12 cellular contexts compared by ENCODE assay signal in genomic region chr7:2982831-2983230, GRCh38.
DNase-seq lines count a peak whose midpoint lies in the region; ATAC-seq, FAIRE-seq and TF ChIP-seq lines count a peak whose summit lies in the region.
"Had no signal": no experiment of that assay in that cellular context is flagged by ENCODE, and none has a peak within 500 bp of the region (broad histone marks: within the 10 kb centered on the region; RNA-seq: fewer than 3 reads in every experiment).

No MANE protein-coding gene starts in this region.

- H3K27ac ChIP-seq in BLaER1 treated with 17β-estradiol and CSF1 and Interleukin-3, amounts not matched to agents 10 nM and 100 nM, result no peak overlapping the region
- H3K27ac ChIP-seq: A549 had no signal

- H3K4me1 ChIP-seq in BLaER1 treated with 17β-estradiol and CSF1 and Interleukin-3, amounts not matched to agents 10 nM and 100 nM, result peaks cover 31 to 54% (median 47%) of the 10 kb centered on the region in 10 experiments
- H3K4me1 ChIP-seq: A549 had no signal

- H3K36me3 ChIP-seq in BLaER1 treated with 17β-estradiol and CSF1 and Interleukin-3, amounts not matched to agents 10 nM and 100 nM, result peaks cover 0 to 11% (median 4%) of the 10 kb centered on the region in 11 experiments; a peak in 5 of 22 replicates

- peak overlapping the region; percentile 83 for H3K27ac Mint-ChIP-seq in activated CD4-positive, alpha-beta T cell treated with anti-CD3 and anti-CD28 coated beads, Interleukin-2, amount 10 ng/mL, durations not matched to agents 24 days and 14 days

- no peaks in the 10 kb centered on the region for H3K9me3 Mint-ChIP-seq in activated CD4-positive, alpha-beta T cell treated with anti-CD3 and anti-CD28 coated beads, Interleukin-2, amount 10 ng/mL, durations not matched to agents 24 days and 14 days

- H3K9ac ChIP-seq in BLaER1 treated with 17β-estradiol and CSF1 and Interleukin-3, amounts not matched to agents 10 nM and 100 nM, result no peak overlapping the region

- no peak for FAIRE-seq in D721Med (lab: Jason Lieb, UNC)
- FAIRE-seq: A549 had no signal

- no peak for TF ChIP-seq CTCF in D721Med (IDR thresholded peaks at IDR 0.05; ENCODE audit: insufficient read depth, missing control alignments)

- intact Hi-C loops in activated CD4-positive, alpha-beta T cell treated with anti-CD3 and anti-CD28 coated beads, Interleukin-2, amount 10 ng/mL, durations not matched to agents 24 days and 14 days (cut with micrococcal nuclease), result no loop called here

- ATAC-seq in HG03460 (IDR thresholded peaks at IDR 0.05; ENCODE audit: unreplicated experiment), result no peak
- ATAC-seq: A549 had no signal

- H3K27me3 Mint-ChIP-seq in activated CD4-positive, alpha-beta T cell treated with anti-CD3 and anti-CD28 coated beads, Interleukin-2, amount 10 ng/mL, durations not matched to agents 24 days and 14 days, result no peaks in the 10 kb centered on the region

- peaks cover 73% of the 10 kb centered on the region for H3K4me1 Mint-ChIP-seq in activated CD4-positive, alpha-beta T cell treated with anti-CD3 and anti-CD28 coated beads, Interleukin-2, amount 10 ng/mL, durations not matched to agents 24 days and 14 days

- peaks cover 5 to 15% (median 10%) of the 10 kb centered on the region in 11 experiments; a peak in 19 of 22 replicates for H3K9me3 ChIP-seq in BLaER1 treated with 17β-estradiol and CSF1 and Interleukin-3, amounts not matched to agents 10 nM and 100 nM (replicated peaks in 1 of 11)
- H3K9me3 ChIP-seq: A549 had no signal

- DNase-seq in activated CD4-positive, alpha-beta T cell treated with anti-CD3 and anti-CD28 coated beads, Interleukin-2, amount 10 ng/mL, durations not matched to agents 24 days and 14 days, result peak; percentile 88
- peak; percentile 56 for DNase-seq in activated naive CD4-positive, alpha-beta T cell treated with Interleukin-2 at 50 U/mL for 16 hours
- DNase-seq in stimulated activated CD4-positive, alpha-beta T cell treated with anti-CD3 and anti-CD28 coated beads, Interleukin-1b, Interleukin-23, amount 100 ng/mL, for 48 hours, result peak; percentile 65
- no peak for DNase-seq in T1000 (lab: John Stamatoyannopoulos, UW)
- no peak for DNase-seq in NCI-H82 (lab: John Stamatoyannopoulos, UW)
- no peak for DNase-seq in D721Med (ENCODE audit: insufficient read length, low spot score)
- DNase-seq: dermis blood vessel endothelial cell, hippocampal formation, NCI-H526 treated with DMSO at 0.1 percent for 48 hours had no signal

- H3K4me3 ChIP-seq in BLaER1 treated with 17β-estradiol and CSF1 and Interleukin-3, amounts not matched to agents 10 nM and 100 nM, result no peak overlapping the region
- H3K4me3 ChIP-seq: A549 had no signal

- H3K4me3 Mint-ChIP-seq in activated CD4-positive, alpha-beta T cell treated with anti-CD3 and anti-CD28 coated beads, Interleukin-2, amount 10 ng/mL, durations not matched to agents 24 days and 14 days, result peak overlapping the region; percentile 43

- H3K36me3 Mint-ChIP-seq in activated CD4-positive, alpha-beta T cell treated with anti-CD3 and anti-CD28 coated beads, Interleukin-2, amount 10 ng/mL, durations not matched to agents 24 days and 14 days (ENCODE audit: low read depth), result peaks cover 41% of the 10 kb centered on the region

- peaks cover 0 to 32% (median 10%) of the 10 kb centered on the region in 11 experiments; a peak in 14 of 22 replicates for H3K27me3 ChIP-seq in BLaER1 treated with 17β-estradiol and CSF1 and Interleukin-3, amounts not matched to agents 10 nM and 100 nM

- H3K4me2 ChIP-seq in BLaER1 treated with 17β-estradiol and CSF1 and Interleukin-3, amounts not matched to agents 10 nM and 100 nM, result peak overlapping the region; percentile 4 to 48 (median 31); a peak in 17 of 22 replicates
- H3K4me2 ChIP-seq: A549 had no signal

- peaks cover 0 to 19% (median 0%) of the 10 kb centered on the region in 11 experiments; a peak in 4 of 22 replicates for H4K20me1 ChIP-seq in BLaER1 treated with 17β-estradiol and CSF1 and Interleukin-3, amounts not matched to agents 10 nM and 100 nM

Comparison
In these comparisons a context has a peak if more than half of its experiments do, and no peak if none do; other contexts are left out.
1. DNase-seq: peak in activated CD4-positive, alpha-beta T cell treated with anti-CD3 and anti-CD28 coated beads, Interleukin-2, amount 10 ng/mL, durations not matched to agents 24 days and 14 days (single experiment), activated naive CD4-positive, alpha-beta T cell treated with Interleukin-2 at 50 U/mL for 16 hours (single experiment) and stimulated activated CD4-positive, alpha-beta T cell treated with anti-CD3 and anti-CD28 coated beads, Interleukin-1b, Interleukin-23, amount 100 ng/mL, for 48 hours (single experiment); none in T1000 (single experiment), NCI-H82 (single experiment) and D721Med (single experiment).